12 cellular contexts compared by ENCODE assay signal in genomic region chr10:133158437-133158755, GRCh38. TPM values are rescaled to one million over a fixed set of nuclear protein-coding genes. Genes with fewer than 3 reads are reported as not detected.
A peak's percentile ranks its signal among the peaks of the same experiment; 100 is the strongest.
DNase-seq lines count a peak whose midpoint lies in the region; ATAC-seq and TF ChIP-seq lines count a peak whose summit lies in the region.
"Had no signal": no experiment of that assay in that cellular context is flagged by ENCODE, and none has a peak within 500 bp of the region (broad histone marks: within the 10 kb centered on the region; RNA-seq: fewer than 3 reads in every experiment).

No MANE protein-coding gene starts in this region.

- peaks cover 5% of the 10 kb centered on the region for H3K27me3 ChIP-seq in H7 (ENCODE audit: control insufficient read depth, insufficient read depth, low read length)
- no peaks in the 10 kb centered on the region for H3K27me3 ChIP-seq in WERI-Rb-1 (ENCODE audit: insufficient read depth, low read depth, severe bottlenecking)
- H3K27me3 ChIP-seq in aorta (ENCODE audit: control insufficient read depth in 1 of 2, insufficient read depth in 2 of 2, low read length in 1 of 2), result no peaks in the 10 kb centered on the region

- WGBS in aorta, 2 donors, result 55 to 63% methylated on average over 12 of the region's 12 CpGs

- DNase-seq in H7 (peak; percentile 72), WERI-Rb-1 (no peak), mesenteric fat pad (ENCODE audit: low spot score) (peak; percentile 81), posterior vena cava (ENCODE audit: low spot score) (peak; percentile 58), aorta (no peak), T1000 (lab: John Stamatoyannopoulos, UW) (no peak)
- DNase-seq: ACHN; CD4-positive, CD25-positive, alpha-beta regulatory T cell; IMR-90 had no signal

- ATAC-seq in aorta (ENCODE audit: low FRiP score) (no peak), HG03280 (IDR thresholded peaks at IDR 0.05; ENCODE audit: unreplicated experiment) (no peak)
- ATAC-seq: GM12878 had no signal

- intact Hi-C loops in posterior vena cava (cut with DNase I), result loop anchor here in 1 of 2 donors (5.0 kb wide), 1 partner anchor 506 kb away; no protein-coding TSS in a partner anchor
- intact Hi-C loops in aorta (cut with DNase I), result no loop called here

- no peak for TF ChIP-seq CTCF in WERI-Rb-1 (IDR thresholded peaks at IDR 0.05; ENCODE audit: low read depth, low read length)

- H3K4me1 ChIP-seq in aorta (ENCODE audit: control insufficient read depth in 1 of 2, insufficient read depth in 2 of 2, low read length in 2 of 2), result no peaks in the 10 kb centered on the region

- H3K4me3 ChIP-seq in H7 (ENCODE audit: insufficient read depth, low read depth, low read length) (no peak overlapping the region), WERI-Rb-1 (ENCODE audit: low read depth, low read length) (no peak overlapping the region), aorta (ENCODE audit: low read length in 2 of 2) (no peak overlapping the region)
- H3K4me3 ChIP-seq: BLaER1 treated with 17β-estradiol and CSF1 and Interleukin-3, amounts not matched to agents 10 nM and 100 nM; GM12878 had no signal

- 0 out of 2 replicates have a peak overlapping the region, but pooled peaks have one; percentile 24 for H3K27ac ChIP-seq in WERI-Rb-1
- no peak overlapping the region for H3K27ac ChIP-seq in aorta (ENCODE audit: low read depth in 1 of 2, low read length in 2 of 2)
- H3K27ac ChIP-seq: BLaER1 treated with 17β-estradiol and CSF1 and Interleukin-3, amounts not matched to agents 10 nM and 100 nM had no signal

- H3K9me3 ChIP-seq in WERI-Rb-1 (ENCODE audit: severe bottlenecking) (no peaks in the 10 kb centered on the region), aorta (ENCODE audit: control insufficient read depth, low read length) (no peaks in the 10 kb centered on the region)
- H3K9me3 ChIP-seq: BLaER1 treated with 17β-estradiol and CSF1 and Interleukin-3, amounts not matched to agents 10 nM and 100 nM had no signal

- peaks cover 2% of the 10 kb centered on the region for H3K36me3 ChIP-seq in H7 (replicated peaks; ENCODE audit: control insufficient read depth, insufficient read depth, low read length)
- H3K36me3 ChIP-seq in WERI-Rb-1, result no peaks in the 10 kb centered on the region
- no peaks in the 10 kb centered on the region for H3K36me3 ChIP-seq in aorta (ENCODE audit: control insufficient read depth in 1 of 2, insufficient read depth in 2 of 2, low read length in 1 of 2)
- H3K36me3 ChIP-seq: BLaER1 treated with 17β-estradiol and CSF1 and Interleukin-3, amounts not matched to agents 10 nM and 100 nM had no signal

RNA-seq across cellular contexts. Expression of gene KNDC1, which starts 1.6 kb away (rescaled TPM):
- 13.7 and 16.7 TPM in 2 replicates for total RNA-seq in H7 (2014; rRNA removed; shearing (Covaris generic))
- 0.13 TPM for total RNA-seq in mesenteric fat pad
- under 1 TPM; 0.33 to 0.37 TPM for total RNA-seq in posterior vena cava
- under 1 TPM; 0.13 to 0.36 TPM for total RNA-seq in aorta
- polyA plus RNA-seq in aorta, result under 1 TPM; 0.05 to 0.25 TPM
- polyA plus RNA-seq: CD4-positive, CD25-positive, alpha-beta regulatory T cell had no signal

Comparison
In these comparisons a context has a peak if more than half of its experiments do, and no peak if none do; other contexts are left out.
1. DNase-seq: peak in H7 (single experiment), mesenteric fat pad (single experiment) and posterior vena cava (single experiment); none in WERI-Rb-1 (single experiment), aorta (0 of 2) and T1000 (single experiment).
2. RNA of gene KNDC1, which starts 1.6 kb away (total RNA-seq): 13.7 to 16.7 TPM in H7; 0.33 to 0.37 TPM in posterior vena cava, 0.13 to 0.36 TPM in aorta and 0.13 TPM in mesenteric fat pad (single experiment); every median in the first group is over 10 times any median in the second.